ENCODE assay signal across 26 cellular contexts in genomic region chr20:18394363-18394762, GRCh38.
"Had no signal": no experiment of that assay in that cellular context is flagged by ENCODE, and none has a peak within 500 bp of the region (broad histone marks: within the 10 kb centered on the region; RNA-seq: fewer than 3 reads in every experiment).

No MANE protein-coding gene starts in this region.

- H3K4me3 ChIP-seq: adrenal gland, breast epithelium, Peyer's patch, SJSA1 had no signal

- H3K4me2 ChIP-seq: KMS-11 had no signal

- ATAC-seq: activated CD8-positive, alpha-beta T cell treated with anti-CD3 and anti-CD28 coated beads for 36 hours; SK-N-SH treated with all-trans-retinoic acid at 6 μM for 48 hours had no signal

- H3K4me1 Mint-ChIP-seq: activated naive CD8-positive, alpha-beta T cell treated with anti-CD3 and anti-CD28 coated beads, Interleukin-2, amount 10 ng/mL, durations not matched to agents 7 days and 5 days had no signal

- H3K9ac ChIP-seq: KMS-11 had no signal

- H3K27me3 ChIP-seq: adrenal gland, breast epithelium, Peyer's patch, SJSA1 had no signal

- FAIRE-seq: TTC549 had no signal

- H3K27ac Mint-ChIP-seq: activated CD8-positive, alpha-beta T cell treated with anti-CD3 and anti-CD28 coated beads for 36 hours; activated naive CD8-positive, alpha-beta T cell treated with anti-CD3 and anti-CD28 coated beads, Interleukin-2, amount 10 ng/mL, durations not matched to agents 7 days and 5 days had no signal

- H3K9me3 ChIP-seq: adrenal gland, breast epithelium, Peyer's patch, SJSA1 had no signal

- H3K27ac ChIP-seq: adrenal gland, KMS-11, Peyer's patch, SJSA1 had no signal

- H3K4me3 Mint-ChIP-seq: activated CD8-positive, alpha-beta T cell treated with anti-CD3 and anti-CD28 coated beads for 36 hours; activated naive CD8-positive, alpha-beta T cell treated with anti-CD3 and anti-CD28 coated beads, Interleukin-2, amount 10 ng/mL, durations not matched to agents 7 days and 5 days had no signal

- H3K36me3 ChIP-seq: adrenal gland, breast epithelium, Peyer's patch, SJSA1 had no signal

- H3K27me3 Mint-ChIP-seq: activated CD8-positive, alpha-beta T cell treated with anti-CD3 and anti-CD28 coated beads for 36 hours; activated naive CD8-positive, alpha-beta T cell treated with anti-CD3 and anti-CD28 coated beads, Interleukin-2, amount 10 ng/mL, durations not matched to agents 7 days and 5 days had no signal

- DNase-seq: activated CD4-positive, CD25-positive, alpha-beta regulatory T cell; activated CD8-positive, alpha-beta memory T cell treated with anti-CD3 and anti-CD28 coated beads, Interleukin-2, amount 50 U/mL, for 4 hours; activated CD8-positive, alpha-beta T cell treated with anti-CD3 and anti-CD28 coated beads for 36 hours; activated naive CD4-positive, alpha-beta T cell treated with anti-CD3 and anti-CD28 coated beads, Interleukin-2, amount 50 U/mL, for 16 hours; activated naive CD8-positive, alpha-beta T cell treated with anti-CD3 and anti-CD28 coated beads, Interleukin-2, amount 10 ng/mL, durations not matched to agents 7 days and 5 days; adrenal gland; anterior cingulate cortex; NCI-H1092; NCI-H1417 treated with DMSO at 0.1 percent for 48 hours; NCI-H1694; NCI-H2029; NCI-H2107; NCI-H2171 treated with DMSO at 0.1 percent for 48 hours; NCI-H345; NCI-H510A; NCI-H69; NK-92 treated with Interleukin-12 subunit alpha and Interleukin-12 subunit beta, amount 100 ng/mL, for 24 hours; Peyer's patch; SHP77; SW 1271; T-helper 9 cell had no signal

- H3K36me3 Mint-ChIP-seq: activated naive CD8-positive, alpha-beta T cell treated with anti-CD3 and anti-CD28 coated beads, Interleukin-2, amount 10 ng/mL, durations not matched to agents 7 days and 5 days had no signal

- H3K4me1 ChIP-seq: adrenal gland, breast epithelium, Peyer's patch, SJSA1 had no signal

- H3K9me3 Mint-ChIP-seq: activated CD8-positive, alpha-beta T cell treated with anti-CD3 and anti-CD28 coated beads for 36 hours; activated naive CD8-positive, alpha-beta T cell treated with anti-CD3 and anti-CD28 coated beads, Interleukin-2, amount 10 ng/mL, durations not matched to agents 7 days and 5 days had no signal
